8 cellular contexts compared by ENCODE assay signal in genomic region chr10:132836832-132837540, GRCh38. TPM values are rescaled to one million over a fixed set of nuclear protein-coding genes. Genes with fewer than 3 reads are reported as not detected.
DNase-seq lines count a peak whose midpoint lies in the region; ATAC-seq and TF ChIP-seq lines count a peak whose summit lies in the region.

No MANE protein-coding gene starts in this region.

- no peak overlapping the region for H3K4me2 ChIP-seq in HCT116 (ENCODE audit: low read length)

- H3K4me1 ChIP-seq in HCT116 (ENCODE audit: control insufficient read depth in 1 of 2, insufficient read depth in 2 of 2, low read length in 2 of 2) = no peaks in the 10 kb centered on the region

- peaks cover under 1% of the 10 kb centered on the region for H3K36me3 Mint-ChIP-seq in WTC11
- H3K36me3 Mint-ChIP-seq in stimulated activated effector memory CD8-positive, alpha-beta T cell treated with anti-CD3 and anti-CD28 coated beads, Interleukin-12 subunit alpha, Interleukin-12 subunit beta, amount 100 ng/mL, for 72 hours = no peaks in the 10 kb centered on the region

- TF ChIP-seq POLR2A in HCT116 (IDR thresholded peaks at IDR 0.05; ENCODE audit: borderline replicate concordance, extremely low read depth, insufficient read depth, insufficient read length) = no peak

- H3K79me2 ChIP-seq in HCT116 (ENCODE audit: insufficient read depth, low read length) = no peaks in the 10 kb centered on the region

- peak; percentile 43 to 74 (median 71); a peak in 5 of 6 replicates for TF ChIP-seq CTCF in HCT116 (IDR thresholded peaks at IDR 0.05 in 2 of 3, conservative IDR thresholded peaks at IDR 0.05 in 1 of 3; ENCODE audit: borderline replicate concordance in 1 of 3, insufficient read depth in 1 of 3, low read depth in 2 of 3, low read length in 2 of 3)
- TF ChIP-seq CTCF in WTC11 (IDR thresholded peaks at IDR 0.05) = peak; percentile 99

- no peaks in the 10 kb centered on the region for H3K27me3 ChIP-seq in HCT116 (ENCODE audit: insufficient read depth, low read length)

- no peak overlapping the region for H2AFZ ChIP-seq in HCT116 (ENCODE audit: low read depth, low read length, poor library complexity, severe bottlenecking)

- ATAC-seq in HCT116 (peak; percentile 65; the same call in 1 of the 2 replicates), WTC11 (peak; percentile 76), GM18907 (IDR thresholded peaks at IDR 0.05; ENCODE audit: unreplicated experiment) (no peak)
- no peak for ATAC-seq in stimulated activated effector memory CD8-positive, alpha-beta T cell treated with anti-CD3 and anti-CD28 coated beads, Interleukin-12 subunit alpha, Interleukin-12 subunit beta, amount 100 ng/mL, for 72 hours

- H3K36me3 ChIP-seq in HCT116 (ENCODE audit: control insufficient read depth in 1 of 2, insufficient read depth in 2 of 2, low read length in 2 of 2) = no peaks in the 10 kb centered on the region

- no peak overlapping the region for H3K27ac ChIP-seq in HCT116 (ENCODE audit: low read depth, low read length)

- H3K9me3 Mint-ChIP-seq in WTC11 = peaks cover 9% of the 10 kb centered on the region
- peaks cover 2% of the 10 kb centered on the region for H3K9me3 Mint-ChIP-seq in stimulated activated effector memory CD8-positive, alpha-beta T cell treated with anti-CD3 and anti-CD28 coated beads, Interleukin-12 subunit alpha, Interleukin-12 subunit beta, amount 100 ng/mL, for 72 hours

- H3K4me1 Mint-ChIP-seq in WTC11 = 0 out of 2 replicates have a peak, but pooled peaks cover 2% of the 10 kb centered on the region
- no peaks in the 10 kb centered on the region for H3K4me1 Mint-ChIP-seq in stimulated activated effector memory CD8-positive, alpha-beta T cell treated with anti-CD3 and anti-CD28 coated beads, Interleukin-12 subunit alpha, Interleukin-12 subunit beta, amount 100 ng/mL, for 72 hours

- DNase-seq in CD1c-positive myeloid dendritic cell (ENCODE audit: extremely low spot score) = peak; percentile 42
- no peak for DNase-seq in HCT116 (ENCODE audit: low read depth, low spot score)
- peak; percentile 61 for DNase-seq in WTC11 (ENCODE audit: low spot score)
- peak; percentile 71 for DNase-seq in ecto neural progenitor cell (ENCODE audit: low spot score)
- DNase-seq in medulla oblongata (ENCODE audit: extremely low spot score) = peak; percentile 48
- peak; percentile 31 to 65 for DNase-seq in stimulated activated effector memory CD8-positive, alpha-beta T cell treated with anti-CD3 and anti-CD28 coated beads, Interleukin-12 subunit alpha, Interleukin-12 subunit beta, amount 100 ng/mL, for 72 hours (ENCODE audit: low spot score in 2 of 2)
- DNase-seq in mucosa of gallbladder (ENCODE audit: low spot score) = no peak

- no peak overlapping the region for H3K4me3 Mint-ChIP-seq in WTC11
- H3K4me3 Mint-ChIP-seq in stimulated activated effector memory CD8-positive, alpha-beta T cell treated with anti-CD3 and anti-CD28 coated beads, Interleukin-12 subunit alpha, Interleukin-12 subunit beta, amount 100 ng/mL, for 72 hours = no peak overlapping the region

- RAD21 ChIA-PET in HCT116 (lab: Charles Lee; ENCODE audit: low non-redundant PET in 1 of 2, low total read pairs in 2 of 2, uncharacterized antibody in 2 of 2, unreplicated experiment in 2 of 2) = no interaction called here

- no peaks in the 10 kb centered on the region for H3K9me3 ChIP-seq in HCT116 (ENCODE audit: control insufficient read depth in 1 of 2, insufficient read depth in 1 of 2, low read depth in 1 of 2, low read length in 2 of 2)

- intact Hi-C loops in HCT116 (cut with micrococcal nuclease) = no loop called here

- POLR2A ChIA-PET in HCT116 (lab: Charles Lee) = no interaction called here
- POLR2A ChIA-PET in WTC11 (lab: Charles Lee) = no interaction called here

- no TSS peak for BruUV-seq in HCT116 (replicated peaks; lab: Mats Ljungman, UMichigan)

- CTCF ChIA-PET in HCT116 (lab: Charles Lee) = no interaction called here
- CTCF ChIA-PET in WTC11 (lab: Charles Lee) = no interaction called here

- H3K4me3 ChIP-seq in HCT116 (replicated peaks in 1 of 2; ENCODE audit: low read depth in 1 of 2, low read length in 2 of 2) = no peak overlapping the region

- peak overlapping the region; percentile 28; the same call in 1 of the 2 replicates for H3K27ac Mint-ChIP-seq in WTC11
- no peak overlapping the region for H3K27ac Mint-ChIP-seq in stimulated activated effector memory CD8-positive, alpha-beta T cell treated with anti-CD3 and anti-CD28 coated beads, Interleukin-12 subunit alpha, Interleukin-12 subunit beta, amount 100 ng/mL, for 72 hours

- no peak overlapping the region for H3K9ac ChIP-seq in HCT116 (ENCODE audit: low read length)

- TF ChIP-seq RAD21 in HCT116 (IDR thresholded peaks at IDR 0.05; ENCODE audit: low read depth) = peak; percentile 72

- no peaks in the 10 kb centered on the region for H4K20me1 ChIP-seq in HCT116 (ENCODE audit: insufficient read depth)

- H3K9me2 ChIP-seq in HCT116 (ENCODE audit: insufficient read depth) = no peaks in the 10 kb centered on the region

- no peaks in the 10 kb centered on the region for H3K27me3 Mint-ChIP-seq in WTC11 (ENCODE audit: low read depth)

TF ChIP-seq in HCT116, 20 proteins besides CTCF, POLR2A, EP300 and RAD21 (continues in another document):
- TF ChIP-seq, protein P1, sequence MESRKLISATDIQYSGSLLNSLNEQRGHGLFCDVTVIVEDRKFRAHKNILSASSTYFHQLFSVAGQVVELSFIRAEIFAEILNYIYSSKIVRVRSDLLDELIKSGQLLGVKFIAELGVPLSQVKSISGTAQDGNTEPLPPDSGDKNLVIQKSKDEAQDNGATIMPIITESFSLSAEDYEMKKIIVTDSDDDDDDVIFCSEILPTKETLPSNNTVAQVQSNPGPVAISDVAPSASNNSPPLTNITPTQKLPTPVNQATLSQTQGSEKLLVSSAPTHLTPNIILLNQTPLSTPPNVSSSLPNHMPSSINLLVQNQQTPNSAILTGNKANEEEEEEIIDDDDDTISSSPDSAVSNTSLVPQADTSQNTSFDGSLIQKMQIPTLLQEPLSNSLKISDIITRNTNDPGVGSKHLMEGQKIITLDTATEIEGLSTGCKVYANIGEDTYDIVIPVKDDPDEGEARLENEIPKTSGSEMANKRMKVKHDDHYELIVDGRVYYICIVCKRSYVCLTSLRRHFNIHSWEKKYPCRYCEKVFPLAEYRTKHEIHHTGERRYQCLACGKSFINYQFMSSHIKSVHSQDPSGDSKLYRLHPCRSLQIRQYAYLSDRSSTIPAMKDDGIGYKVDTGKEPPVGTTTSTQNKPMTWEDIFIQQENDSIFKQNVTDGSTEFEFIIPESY (IDR thresholded peaks at IDR 0.05; ENCODE audit: extremely low read depth, insufficient replicate concordance, low read length) = no peak
- no peak for TF ChIP-seq EZH2phosphoT487 (IDR thresholded peaks at IDR 0.05; ENCODE audit: borderline replicate concordance)
- no peak for TF ChIP-seq EZH2 (IDR thresholded peaks at IDR 0.05)
- TF ChIP-seq, protein P2, sequence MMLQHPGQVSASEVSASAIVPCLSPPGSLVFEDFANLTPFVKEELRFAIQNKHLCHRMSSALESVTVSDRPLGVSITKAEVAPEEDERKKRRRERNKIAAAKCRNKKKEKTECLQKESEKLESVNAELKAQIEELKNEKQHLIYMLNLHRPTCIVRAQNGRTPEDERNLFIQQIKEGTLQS (IDR thresholded peaks at IDR 0.05) = no peak
- TF ChIP-seq JUND (IDR thresholded peaks at IDR 0.05) = no peak
- TF ChIP-seq CBX3 (IDR thresholded peaks at IDR 0.05; ENCODE audit: low read depth) = no peak
- TF ChIP-seq FOSL1 (IDR thresholded peaks at IDR 0.05; ENCODE audit: low read depth) = no peak

TF ChIP-seq in WTC11, 78 proteins besides CTCF, POLR2A, EP300 and RAD21:
- TF ChIP-seq, protein P3, sequence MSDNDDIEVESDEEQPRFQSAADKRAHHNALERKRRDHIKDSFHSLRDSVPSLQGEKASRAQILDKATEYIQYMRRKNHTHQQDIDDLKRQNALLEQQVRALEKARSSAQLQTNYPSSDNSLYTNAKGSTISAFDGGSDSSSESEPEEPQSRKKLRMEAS (CRISPR knock-in tag; IDR thresholded peaks at IDR 0.05) = peak; percentile 59; the same call in 1 of the 2 replicates
- TF ChIP-seq CBFB (CRISPR knock-in tag; IDR thresholded peaks at IDR 0.05; ENCODE audit: low read depth) (0 out of 2 replicates have a peak, but pooled peaks have one; percentile 30), NR3C1 (CRISPR knock-in tag; conservative IDR thresholded peaks at IDR 0.05; ENCODE audit: low read depth) (0 out of 2 replicates have a peak, but pooled peaks have one; percentile 55), ZNF671 (CRISPR knock-in tag; IDR thresholded peaks at IDR 0.05) (no peak)

RNA-seq across cellular contexts. Expression of gene NKX6-2, which starts 51.0 kb away (rescaled TPM):
- total RNA-seq in HCT116 (2021; ENCODE audit: unreplicated experiment) = not detected
- polyA plus RNA-seq in HCT116 (2012) = 1.5 and 2.0 TPM in 2 replicates
- total RNA-seq in WTC11 (2021) = 0.11 to 0.21 TPM (median 0.15 TPM) in 3 replicates
- total RNA-seq in mucosa of gallbladder = not detected

Comparison
In these comparisons a context has a peak if more than half of its experiments do, and no peak if none do; other contexts are left out.
1. DNase-seq: peak in CD1c-positive myeloid dendritic cell (single experiment), WTC11 (single experiment), ecto neural progenitor cell (single experiment), medulla oblongata (single experiment) and stimulated activated effector memory CD8-positive, alpha-beta T cell treated with anti-CD3 and anti-CD28 coated beads, Interleukin-12 subunit alpha, Interleukin-12 subunit beta, amount 100 ng/mL, for 72 hours (2 of 2); none in HCT116 (single experiment) and mucosa of gallbladder (single experiment).
2. ATAC-seq: peak in HCT116 (single experiment) and WTC11 (single experiment); none in stimulated activated effector memory CD8-positive, alpha-beta T cell treated with anti-CD3 and anti-CD28 coated beads, Interleukin-12 subunit alpha, Interleukin-12 subunit beta, amount 100 ng/mL, for 72 hours (single experiment) and GM18907 (single experiment).